In genomic region chr19:11361037-11361770, GRCh38 we compare ENCODE assay signal across 1 cellular context.
TF ChIP-seq lines count a peak whose summit lies in the region.

No MANE protein-coding gene starts in this region.

TF ChIP-seq in WTC11, 78 proteins besides CTCF, POLR2A, EP300 and RAD21 (continued from another document):
- 0 out of 2 replicates have a peak, but pooled peaks have one; percentile 36 for TF ChIP-seq IRF1 (CRISPR knock-in tag; IDR thresholded peaks at IDR 0.05)
- 0 out of 2 replicates have a peak, but pooled peaks have one; percentile 19 for TF ChIP-seq NR3C1 (CRISPR knock-in tag; conservative IDR thresholded peaks at IDR 0.05; ENCODE audit: low read depth)
- TF ChIP-seq PRRX2 (CRISPR knock-in tag; IDR thresholded peaks at IDR 0.05) = no peak
- TF ChIP-seq SP1 (CRISPR knock-in tag; conservative IDR thresholded peaks at IDR 0.05) = peak; percentile 81
- TF ChIP-seq FOXK1 (CRISPR knock-in tag; IDR thresholded peaks at IDR 0.05) = 0 out of 2 replicates have a peak, but pooled peaks have one; percentile 27
- TF ChIP-seq ATF3 (CRISPR knock-in tag; conservative IDR thresholded peaks at IDR 0.05) = no peak
- peak; percentile 70; the same call in 1 of the 2 replicates for TF ChIP-seq FOXP4 (CRISPR knock-in tag; IDR thresholded peaks at IDR 0.05)
- peak; percentile 68; the same call in 1 of the 2 replicates for TF ChIP-seq ZNF232 (CRISPR knock-in tag; IDR thresholded peaks at IDR 0.05)
- TF ChIP-seq CREB1 (CRISPR knock-in tag; IDR thresholded peaks at IDR 0.05) = peak; percentile 73; the same call in 1 of the 2 replicates
- no peak for TF ChIP-seq CREM (CRISPR knock-in tag; IDR thresholded peaks at IDR 0.05)
- TF ChIP-seq MAX (CRISPR knock-in tag; IDR thresholded peaks at IDR 0.05) = peak; percentile 86
- no peak for TF ChIP-seq GABPB1 (CRISPR knock-in tag; IDR thresholded peaks at IDR 0.05)
- TF ChIP-seq E2F5 (CRISPR knock-in tag; IDR thresholded peaks at IDR 0.05) = 0 out of 2 replicates have a peak, but pooled peaks have one; percentile 56
- no peak for TF ChIP-seq E2F1 (CRISPR knock-in tag; IDR thresholded peaks at IDR 0.05)
- no peak for TF ChIP-seq ESRRA (CRISPR knock-in tag; IDR thresholded peaks at IDR 0.05; ENCODE audit: borderline replicate concordance)
- TF ChIP-seq ZNF512 (CRISPR knock-in tag; IDR thresholded peaks at IDR 0.05; ENCODE audit: borderline replicate concordance) = no peak
- no peak for TF ChIP-seq TEAD1 (CRISPR knock-in tag; IDR thresholded peaks at IDR 0.05)
- TF ChIP-seq AR (CRISPR knock-in tag; IDR thresholded peaks at IDR 0.05) = no peak
- peak; percentile 77; the same call in 1 of the 2 replicates for TF ChIP-seq TP53 (CRISPR knock-in tag; IDR thresholded peaks at IDR 0.05)
- peak; percentile 76; the same call in 1 of the 2 replicates for TF ChIP-seq HMGXB4 (CRISPR knock-in tag; IDR thresholded peaks at IDR 0.05)
- TF ChIP-seq MLX (CRISPR knock-in tag; IDR thresholded peaks at IDR 0.05) = no peak
- no peak for TF ChIP-seq ZSCAN18 (CRISPR knock-in tag; IDR thresholded peaks at IDR 0.05)
- TF ChIP-seq ZBTB21 (CRISPR knock-in tag; IDR thresholded peaks at IDR 0.05; ENCODE audit: borderline replicate concordance) = no peak
- TF ChIP-seq ZNF281 (CRISPR knock-in tag; IDR thresholded peaks at IDR 0.05) = 0 out of 2 replicates have a peak, but pooled peaks have one; percentile 74
- TF ChIP-seq FOXP1 (CRISPR knock-in tag; IDR thresholded peaks at IDR 0.05; ENCODE audit: borderline replicate concordance) = peak; percentile 60; the same call in 1 of the 2 replicates
- peak; percentile 65; the same call in 1 of the 2 replicates for TF ChIP-seq ETV6 (CRISPR knock-in tag; IDR thresholded peaks at IDR 0.05)
- TF ChIP-seq USF1 (CRISPR knock-in tag; IDR thresholded peaks at IDR 0.05) = no peak
- TF ChIP-seq RORB (CRISPR knock-in tag; IDR thresholded peaks at IDR 0.05) = no peak
